In the genomic region with DNA sequence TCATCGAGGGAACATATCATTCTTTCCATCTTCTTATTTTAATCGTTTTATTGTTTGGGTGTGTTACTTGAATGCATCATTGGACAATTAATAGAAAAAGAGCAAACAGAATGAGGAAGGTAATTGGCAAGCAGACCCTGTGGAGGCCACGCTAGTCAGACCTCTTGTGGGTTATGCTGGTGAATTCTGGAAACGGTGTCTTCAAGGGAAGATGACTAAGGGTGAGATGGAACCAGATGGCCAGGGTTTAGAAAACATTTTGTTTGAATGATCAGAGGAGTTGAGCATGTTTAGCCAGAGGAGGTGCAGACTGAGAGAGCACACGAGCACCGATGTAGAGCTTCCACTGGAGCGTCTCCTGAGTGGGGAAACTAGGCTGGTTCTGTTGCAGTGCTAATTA, we compare ENCODE assay signal across 21 cellular contexts. TPM values are rescaled to one million over a fixed set of nuclear protein-coding genes. Genes with fewer than 3 reads are reported as not detected.
DNase-seq lines count a peak whose midpoint lies in the region; TF ChIP-seq lines count a peak whose summit lies in the region.
"Had no signal": no experiment of that assay in that cellular context is flagged by ENCODE, and none has a peak within 500 bp of the region (broad histone marks: within the 10 kb centered on the region; RNA-seq: fewer than 3 reads in every experiment).

No MANE protein-coding gene starts in this region.

- H3K79me2 ChIP-seq in PC-9 (ENCODE audit: low read depth), result peaks cover 94% of the 10 kb centered on the region

- no peaks in the 10 kb centered on the region for H3K9me2 ChIP-seq in PC-9 (ENCODE audit: insufficient read depth)

- in situ Hi-C loops in brain microvascular endothelial cell (cut with HindIII; ENCODE audit: low pct_ligation_motif_present, low sequenced_read_pairs), result no loop called here

- no peak for TF ChIP-seq CTCF in Caco-2 (IDR thresholded peaks at IDR 0.05; ENCODE audit: insufficient read depth in 1 of 2, low read depth in 1 of 2, low read length in 1 of 2, severe bottlenecking in 1 of 2, unreplicated experiment in 1 of 2)
- TF ChIP-seq CTCF in brain microvascular endothelial cell (IDR thresholded peaks at IDR 0.05; ENCODE audit: low read depth, low read length, missing control alignments), result no peak
- TF ChIP-seq CTCF in PC-9 (conservative IDR thresholded peaks at IDR 0.05), result no peak

- no peak overlapping the region for H2AFZ ChIP-seq in PC-9
- H2AFZ ChIP-seq: hepatocyte had no signal

- H3K4me3 Mint-ChIP-seq in Caco-2 (ENCODE audit: unreplicated experiment), result no peak overlapping the region
- H3K4me3 Mint-ChIP-seq in activated T-cell treated with anti-CD3 and anti-CD28 coated beads, Interleukin-2, amount 50 U/mL, for 24 hours, result no peak overlapping the region
- H3K4me3 Mint-ChIP-seq: activated CD4-positive, alpha-beta memory T cell treated with anti-CD3 and anti-CD28 coated beads, Interleukin-2, amount 10 ng/mL, durations not matched to agents 7 days and 5 days; activated naive CD4-positive, alpha-beta T cell treated with anti-CD3 and anti-CD28 coated beads, Interleukin-2, amount 50 U/mL, for 24 hours had no signal

- peaks cover 8% of the 10 kb centered on the region; the same call in 1 of the 2 replicates for H3K4me1 ChIP-seq in Caco-2
- peaks cover 46% of the 10 kb centered on the region for H3K4me1 ChIP-seq in PC-9 (replicated peaks; ENCODE audit: insufficient read depth)
- H3K4me1 ChIP-seq: sigmoid colon had no signal

- CTCF ChIA-PET in Caco-2 (lab: Charles Lee), result interaction anchor here (0.6 kb wide), 1 partner anchor 13 kb away, joined by 3 read pairs; no protein-coding TSS in a partner anchor
- CTCF ChIA-PET in PC-9 (lab: Charles Lee), result no interaction called here

- peaks cover 29% of the 10 kb centered on the region for H3K36me3 Mint-ChIP-seq in Caco-2 (ENCODE audit: insufficient read depth, unreplicated experiment)
- H3K36me3 Mint-ChIP-seq in activated T-cell treated with anti-CD3 and anti-CD28 coated beads, Interleukin-2, amount 50 U/mL, for 24 hours (ENCODE audit: low read depth), result no peaks in the 10 kb centered on the region
- H3K36me3 Mint-ChIP-seq: activated naive CD4-positive, alpha-beta T cell treated with anti-CD3 and anti-CD28 coated beads, Interleukin-2, amount 50 U/mL, for 24 hours had no signal

- H3K27me3 ChIP-seq in Caco-2 (replicated peaks; ENCODE audit: control insufficient read depth, insufficient read depth, low read length) (no peaks in the 10 kb centered on the region), MG63 (no peaks in the 10 kb centered on the region), brain microvascular endothelial cell (replicated peaks) (no peaks in the 10 kb centered on the region), PC-9 (ENCODE audit: insufficient read depth, low read depth) (no peaks in the 10 kb centered on the region)
- H3K27me3 ChIP-seq: hepatocyte, sigmoid colon had no signal

- H3K9me3 ChIP-seq in Caco-2 (no peaks in the 10 kb centered on the region), MG63 (no peaks in the 10 kb centered on the region), PC-9 (ENCODE audit: insufficient read depth, low read depth) (no peaks in the 10 kb centered on the region)
- H3K9me3 ChIP-seq: esophagus muscularis mucosa, sigmoid colon had no signal

- peaks cover 32% of the 10 kb centered on the region for H4K20me1 ChIP-seq in PC-9 (ENCODE audit: insufficient read depth)

- H3F3A ChIP-seq in PC-9 (ENCODE audit: insufficient read depth, low read depth), result peaks cover 26% of the 10 kb centered on the region

- BruUV-seq in Caco-2 (replicated peaks; lab: Mats Ljungman, UMichigan), result no TSS peak
- no TSS peak for BruUV-seq in PC-9 (replicated peaks; lab: Mats Ljungman, UMichigan)

- intact Hi-C loops in Caco-2 (cut with micrococcal nuclease; ENCODE audit: unreplicated experiment) (no loop called here), PC-9 (cut with micrococcal nuclease; ENCODE audit: unreplicated experiment) (no loop called here)

- no peak overlapping the region for H3K4me3 ChIP-seq in Caco-2 (ENCODE audit: low read depth, low read length)
- H3K4me3 ChIP-seq in MG63, result no peak overlapping the region
- no peak overlapping the region for H3K4me3 ChIP-seq in brain microvascular endothelial cell (ENCODE audit: low read depth, low read length)
- H3K4me3 ChIP-seq in PC-9, result no peak overlapping the region
- H3K4me3 ChIP-seq: esophagus muscularis mucosa, hepatocyte, sigmoid colon had no signal

- no peaks in the 10 kb centered on the region for H3K9me3 Mint-ChIP-seq in Caco-2 (ENCODE audit: unreplicated experiment)
- H3K9me3 Mint-ChIP-seq in activated T-cell treated with anti-CD3 and anti-CD28 coated beads, Interleukin-2, amount 50 U/mL, for 24 hours, result no peaks in the 10 kb centered on the region
- H3K9me3 Mint-ChIP-seq: activated CD4-positive, alpha-beta memory T cell treated with anti-CD3 and anti-CD28 coated beads, Interleukin-2, amount 10 ng/mL, durations not matched to agents 7 days and 5 days; activated naive CD4-positive, alpha-beta T cell treated with anti-CD3 and anti-CD28 coated beads, Interleukin-2, amount 50 U/mL, for 24 hours had no signal

- H3K36me3 ChIP-seq in Caco-2 (ENCODE audit: control insufficient read depth, insufficient read depth, low read length) (peaks cover 6% of the 10 kb centered on the region; the same call in 1 of the 2 replicates), MG63 (no peaks in the 10 kb centered on the region), brain microvascular endothelial cell (replicated peaks) (no peaks in the 10 kb centered on the region), PC-9 (ENCODE audit: low read depth) (no peaks in the 10 kb centered on the region; the same call in 1 of the 2 replicates)
- H3K36me3 ChIP-seq: esophagus muscularis mucosa, sigmoid colon had no signal

- no peak overlapping the region for H3K4me2 ChIP-seq in PC-9
- H3K4me2 ChIP-seq: hepatocyte had no signal

- DNase-seq in Caco-2, result no peak
- peak; percentile 51 for DNase-seq in MG63
- peak; percentile 27 for DNase-seq in brain microvascular endothelial cell
- peak; percentile 65 for DNase-seq in kidney tubule cell (ENCODE audit: low spot score)
- no peak for DNase-seq in PC-9
- no peak for DNase-seq in NOMO-1 treated with dmso at 0.1 percent for 144 hours (lab: John Stamatoyannopoulos, UW; ENCODE audit: unreplicated experiment)
- DNase-seq in activated T-cell treated with anti-CD3 and anti-CD28 coated beads, Interleukin-2, amount 50 U/mL, for 24 hours, result no peak
- DNase-seq in NCI-H2171 (lab: John Stamatoyannopoulos, UW), result no peak
- DNase-seq: activated CD4-positive, alpha-beta memory T cell treated with anti-CD3 and anti-CD28 coated beads, Interleukin-2, amount 10 ng/mL, durations not matched to agents 7 days and 5 days; activated T-cell treated with anti-CD3 and anti-CD28 coated beads, Interleukin-2, amount 50 U/mL, for 48 hours; dermis blood vessel endothelial cell; left colon; NCI-H1092 treated with DMSO at 0.1 percent for 48 hours; NCI-H2171 treated with DMSO at 0.1 percent for 48 hours; NCI-H748 treated with DMSO at 0.1 percent for 48 hours; nucleus accumbens; sigmoid colon had no signal

- H3K27ac ChIP-seq in brain microvascular endothelial cell, result no peak overlapping the region
- no peak overlapping the region for H3K27ac ChIP-seq in PC-9
- H3K27ac ChIP-seq: esophagus muscularis mucosa, hepatocyte, RWPE1, sigmoid colon had no signal

- H3K4me1 Mint-ChIP-seq in Caco-2 (ENCODE audit: low read depth, unreplicated experiment), result peaks cover 44% of the 10 kb centered on the region
- no peaks in the 10 kb centered on the region for H3K4me1 Mint-ChIP-seq in activated T-cell treated with anti-CD3 and anti-CD28 coated beads, Interleukin-2, amount 50 U/mL, for 24 hours (ENCODE audit: low read depth)
- H3K4me1 Mint-ChIP-seq: activated CD4-positive, alpha-beta memory T cell treated with anti-CD3 and anti-CD28 coated beads, Interleukin-2, amount 10 ng/mL, durations not matched to agents 7 days and 5 days; activated naive CD4-positive, alpha-beta T cell treated with anti-CD3 and anti-CD28 coated beads, Interleukin-2, amount 50 U/mL, for 24 hours had no signal

- H3K27me3 Mint-ChIP-seq in Caco-2 (ENCODE audit: insufficient read depth, unreplicated experiment), result no peaks in the 10 kb centered on the region
- H3K27me3 Mint-ChIP-seq in activated T-cell treated with anti-CD3 and anti-CD28 coated beads, Interleukin-2, amount 50 U/mL, for 24 hours, result peaks cover 56% of the 10 kb centered on the region

- POLR2A ChIA-PET in Caco-2 (lab: Charles Lee) (no interaction called here), PC-9 (lab: Charles Lee; ENCODE audit: unreplicated experiment) (no interaction called here)

- peak overlapping the region; percentile 14 for H3K27ac Mint-ChIP-seq in Caco-2 (ENCODE audit: unreplicated experiment)
- no peak overlapping the region for H3K27ac Mint-ChIP-seq in activated T-cell treated with anti-CD3 and anti-CD28 coated beads, Interleukin-2, amount 50 U/mL, for 24 hours
- H3K27ac Mint-ChIP-seq: activated CD4-positive, alpha-beta memory T cell treated with anti-CD3 and anti-CD28 coated beads, Interleukin-2, amount 10 ng/mL, durations not matched to agents 7 days and 5 days; activated naive CD4-positive, alpha-beta T cell treated with anti-CD3 and anti-CD28 coated beads, Interleukin-2, amount 50 U/mL, for 24 hours had no signal

RNA-seq across cellular contexts. Expression of a gene that starts 8.5 kb away (rescaled TPM):
- total RNA-seq in Caco-2 (2022) (298 and 304 TPM in 2 replicates), PC-9 (2021) (139 and 141 TPM in 2 replicates)
- not detected in 2 replicates for total RNA-seq in MG63 (2014; rRNA removed; shearing (Covaris generic); ENCODE audit: low replicate concordance)
- total RNA-seq: activated CD4-positive, alpha-beta memory T cell treated with anti-CD3 and anti-CD28 coated beads, Interleukin-2, amount 10 ng/mL, durations not matched to agents 7 days and 5 days had no signal

Comparison
In these comparisons a context has a peak if more than half of its experiments do, and no peak if none do; other contexts are left out.
1. DNase-seq: peak in MG63 (single experiment), brain microvascular endothelial cell (single experiment) and kidney tubule cell (single experiment); none in Caco-2 (0 of 2), PC-9 (0 of 2), NOMO-1 treated with dmso at 0.1 percent for 144 hours (single experiment), activated T-cell treated with anti-CD3 and anti-CD28 coated beads, Interleukin-2, amount 50 U/mL, for 24 hours (single experiment) and NCI-H2171 (single experiment).
2. RNA of a gene that starts 8.5 kb away (total RNA-seq): 298 to 304 TPM in Caco-2 and 139 to 141 TPM in PC-9; not detected in MG63; every median in the first group is over 100 times any median in the second.